Comparison of ENCODE assay signal across 8 cellular contexts in genomic region chr6:158312165-158312564, GRCh38. TPM values are rescaled to one million over a fixed set of nuclear protein-coding genes. Genes with fewer than 3 reads are reported as not detected.
DNase-seq lines count a peak whose midpoint lies in the region; ATAC-seq and TF ChIP-seq lines count a peak whose summit lies in the region.

TSS of gene TULP4 (plus strand) at chr6:158312465. CDS start at chr6:158314017, 1,552 bp downstream.

- peaks cover 0 to 2% (median 0%) of the 10 kb centered on the region in 8 donors for H3K9me3 Mint-ChIP-seq in CD4-positive, alpha-beta memory T cell
- peaks cover 3 to 6% (median 4%) of the 10 kb centered on the region in 3 donors for H3K9me3 Mint-ChIP-seq in T-cell

- TF ChIP-seq POLR2A in gastroesophageal sphincter (IDR thresholded peaks at IDR 0.05): no peak

- no peaks in the 10 kb centered on the region for H3K27me3 ChIP-seq in CD4-positive, alpha-beta memory T cell (ENCODE audit: insufficient read depth, low read length)
- no peaks in the 10 kb centered on the region for H3K27me3 ChIP-seq in gastroesophageal sphincter

- H3K4me1 Mint-ChIP-seq in CD4-positive, alpha-beta memory T cell: peaks cover 0 to 8% (median 6%) of the 10 kb centered on the region in 4 donors
- peaks cover 10 to 27% (median 15%) of the 10 kb centered on the region in 3 donors for H3K4me1 Mint-ChIP-seq in T-cell

- CTCF ChIA-PET in CD4-positive, alpha-beta memory T cell (lab: Charles Lee; ENCODE audit: partially characterized antibody): no interaction called here
- CTCF ChIA-PET in T-cell (lab: Charles Lee): no interaction called here

- WGBS in gastroesophageal sphincter (ENCODE audit: low coverage in 1 of 2), 2 donors: 74 to 75% methylated on average over 6 of the region's 6 CpGs

- intact Hi-C loops in CD4-positive, alpha-beta memory T cell (cut with micrococcal nuclease): no loop called here

- no peak within 1 kb of the TSS for H3K27ac ChIP-seq in CD4-positive, alpha-beta memory T cell (ENCODE audit: low read depth, low read length)
- no peak within 1 kb of the TSS for H3K27ac ChIP-seq in gastroesophageal sphincter

- peak within 1 kb of the TSS in 2 of 7 donors; percentile 16 to 66 for H3K27ac Mint-ChIP-seq in CD4-positive, alpha-beta memory T cell
- peak within 1 kb of the TSS in 1 of 2 donors; percentile 41 for H3K27ac Mint-ChIP-seq in T-cell

- no peak for DNase-seq in CD4-positive, alpha-beta memory T cell
- DNase-seq in T-cell (no peak), omental fat pad (ENCODE audit: low spot score) (no peak), GM03348 (ENCODE audit: low spot score) (no peak), NCI-H1694 treated with DMSO at 0.1 percent for 48 hours (lab: John Stamatoyannopoulos, UW) (no peak), iPS-NIHi11 (ENCODE audit: low spot score) (no peak)

- H3K36me3 ChIP-seq in CD4-positive, alpha-beta memory T cell (ENCODE audit: insufficient read depth, low read length): no peaks in the 10 kb centered on the region
- H3K36me3 ChIP-seq in gastroesophageal sphincter: peaks cover 0 to 33% of the 10 kb centered on the region in 2 donors

- peaks cover 38 to 55% of the 10 kb centered on the region in 2 donors for H3K36me3 Mint-ChIP-seq in CD4-positive, alpha-beta memory T cell
- H3K36me3 Mint-ChIP-seq in T-cell: peaks cover 57% of the 10 kb centered on the region

- H3K4me3 Mint-ChIP-seq in CD4-positive, alpha-beta memory T cell: peak within 1 kb of the TSS in 1 of 8 donors; percentile 26
- H3K4me3 Mint-ChIP-seq in T-cell: no peak within 1 kb of the TSS

- no peak for ATAC-seq in T-cell (replicated peaks in 1 of 4)
- ATAC-seq in gastroesophageal sphincter: no peak
- no peak for ATAC-seq in omental fat pad (ENCODE audit: low FRiP score)
- no peak for ATAC-seq in HG03135 (IDR thresholded peaks at IDR 0.05; ENCODE audit: unreplicated experiment)

- no peaks in the 10 kb centered on the region for H3K27me3 Mint-ChIP-seq in CD4-positive, alpha-beta memory T cell
- H3K27me3 Mint-ChIP-seq in T-cell: no peaks in the 10 kb centered on the region

- POLR2A ChIA-PET in CD4-positive, alpha-beta memory T cell (lab: Charles Lee; ENCODE audit: partially characterized antibody): no interaction called here
- POLR2A ChIA-PET in T-cell (lab: Charles Lee): interaction anchor here in 1 of 2 donors (0.7 kb wide), 1 partner anchor 25 kb away, joined by 3 read pairs; no protein-coding TSS in a partner anchor

- TF ChIP-seq EP300 in gastroesophageal sphincter (IDR thresholded peaks at IDR 0.05): no peak

- no peaks in the 10 kb centered on the region for H3K4me1 ChIP-seq in CD4-positive, alpha-beta memory T cell (ENCODE audit: insufficient read depth, low read length)
- no peaks in the 10 kb centered on the region for H3K4me1 ChIP-seq in gastroesophageal sphincter

- H3K4me3 ChIP-seq in CD4-positive, alpha-beta memory T cell (ENCODE audit: low read length in 2 of 2): no peak within 1 kb of the TSS
- H3K4me3 ChIP-seq in gastroesophageal sphincter: no peak within 1 kb of the TSS

- H3K9me3 ChIP-seq in CD4-positive, alpha-beta memory T cell (ENCODE audit: control insufficient read depth in 1 of 2, low read length in 2 of 2): no peaks in the 10 kb centered on the region
- H3K9me3 ChIP-seq in gastroesophageal sphincter: peaks cover 0 to 7% (median 0%) of the 10 kb centered on the region in 3 donors

- no peak for TF ChIP-seq CTCF in gastroesophageal sphincter (IDR thresholded peaks at IDR 0.05)
- TF ChIP-seq CTCF in omental fat pad (IDR thresholded peaks at IDR 0.05): no peak

RNA-seq across cellular contexts. Expression of gene TULP4, which starts in this region (rescaled TPM):
- total RNA-seq in CD4-positive, alpha-beta memory T cell: 10 to 100 TPM; 85.9 to 94.1 TPM
- polyA plus RNA-seq in CD4-positive, alpha-beta memory T cell: 10 to 100 TPM; 14.8 to 41.2 TPM
- total RNA-seq in T-cell (10 to 100 TPM; 62.9 to 85.1 (median 76.1) TPM), gastroesophageal sphincter (100 to 1,000 TPM; 159 to 244 (median 201) TPM), omental fat pad (100 to 1,000 TPM in 2 of 4 donors, 10 to 100 TPM in 2; 76.7 to 118 (median 95.7) TPM)
